ENCODE assay signal across 8 cellular contexts in genomic region chr12:123905319-123905925, GRCh38.
DNase-seq lines count a peak whose midpoint lies in the region; ATAC-seq, FAIRE-seq and TF ChIP-seq lines count a peak whose summit lies in the region.

No MANE protein-coding gene starts in this region.

- WGBS in HepG2 (ENCODE audit: low lambda C conversion rate) = 18% methylated on average over 9 of the region's 9 CpGs

- ATAC-seq in HepG2 = no peak; the same call in 2 of the 3 replicates
- no peak for ATAC-seq in GM19328 (IDR thresholded peaks at IDR 0.05; ENCODE audit: unreplicated experiment)

- H3K4me2 ChIP-seq in HepG2 (ENCODE audit: low read depth, low read length) = no peak overlapping the region

- no peak overlapping the region for H3K9ac ChIP-seq in HepG2 (ENCODE audit: insufficient read depth, low read depth, low read length)

- peak; percentile 71 for DNase-seq in activated gamma-delta T cell treated with Interleukin-2 at 50 U/mL for 16 hours
- DNase-seq in activated gamma-delta T cell (lab: John Stamatoyannopoulos, UW) = no peak
- DNase-seq in NCI-H446 (lab: John Stamatoyannopoulos, UW) = peak; percentile 20 to 44
- peak; percentile 61 to 73 for DNase-seq in activated CD4-positive, alpha-beta T cell treated with anti-CD3 and anti-CD28 coated beads for 4 hours
- peak; percentile 21 for DNase-seq in cerebellum (ENCODE audit: low spot score)
- DNase-seq in HepG2 (ENCODE audit: low spot score) = peak; percentile 59
- DNase-seq in stimulated activated CD4-positive, alpha-beta T cell treated with anti-CD3 and anti-CD28 coated beads, TNF-alpha, amount 100 ng/mL, for 4 hours (ENCODE audit: low read depth in 3 of 3) = peak; percentile 18 to 62 (median 22)

- no peak for TF ChIP-seq POLR2A in HepG2 (IDR thresholded peaks at IDR 0.05; ENCODE audit: insufficient read depth in 1 of 2, low read depth in 2 of 2, low read length in 2 of 2)

- no peak for TF ChIP-seq EP300 in HepG2 (IDR thresholded peaks at IDR 0.05; ENCODE audit: low read depth in 2 of 2, low read length in 2 of 2)
- no peak for TF ChIP-seq EP300 in HepG2 (CRISPR knock-in tag; IDR thresholded peaks at IDR 0.05; ENCODE audit: borderline replicate concordance)

- no peak overlapping the region for H3K27ac ChIP-seq in HepG2 (ENCODE audit: extremely low read length, insufficient read depth, low read length)

- CTCF ChIA-PET in HepG2 (lab: Yijun Ruan, JAX; ENCODE audit: low intra/inter-chr PET ratio, low total read pairs) = interaction anchor here (2.4 kb wide), 1 partner anchor 78 kb away, joined by 21 read pairs; no protein-coding TSS in a partner anchor

- H2AFZ ChIP-seq in HepG2 (ENCODE audit: low read length) = no peak overlapping the region

- FAIRE-seq in HepG2 (lab: Jason Lieb, UNC) = peak; percentile 82

- H3K4me1 ChIP-seq in HepG2 (ENCODE audit: insufficient read depth, low read length) = peaks cover 20% of the 10 kb centered on the region

- TF ChIP-seq RAD21 in HepG2 (CRISPR knock-in tag; IDR thresholded peaks at IDR 0.05) = no peak

- intact Hi-C loops in HepG2 (cut with micrococcal nuclease; ENCODE audit: unreplicated experiment) = loop anchor here (1.0 kb wide), 1 partner anchor 79 kb away; no protein-coding TSS in a partner anchor

- peak; percentile 71 for TF ChIP-seq CTCF in HepG2 (CRISPR knock-in tag; IDR thresholded peaks at IDR 0.05)

- H4K20me1 ChIP-seq in HepG2 (ENCODE audit: insufficient read depth, low read length) = no peaks in the 10 kb centered on the region

- no peaks in the 10 kb centered on the region for H3K36me3 ChIP-seq in HepG2 (replicated peaks in 1 of 2; ENCODE audit: control insufficient read depth in 1 of 2, insufficient read depth in 2 of 2, low read length in 2 of 2)

- H3K9me3 ChIP-seq in HepG2 (ENCODE audit: low read length) = no peaks in the 10 kb centered on the region

- H3K27me3 ChIP-seq in HepG2 (ENCODE audit: control insufficient read depth in 1 of 2, insufficient read depth in 2 of 2, low read length in 2 of 2) = peaks cover 2 to 26% of the 10 kb centered on the region in 2 experiments; a peak in 4 of 5 replicates

- in situ Hi-C loops in HepG2 (cut with HindIII; ENCODE audit: extremely low pct_ligation_motif_present, low pct_unique_long_range_greater_than_20kb) = no loop called here

- H3K4me3 ChIP-seq in HepG2 (replicated peaks in 1 of 3; ENCODE audit: insufficient read depth in 1 of 3, low read depth in 2 of 3, low read length in 3 of 3) = no peak overlapping the region

- no TSS peak for BruUV-seq in HepG2 (replicated peaks; lab: Mats Ljungman, UMichigan)

- POLR2A ChIA-PET in HepG2 (lab: Yijun Ruan, JAX) = interaction anchor here (1.3 kb wide), 1 partner anchor 66 kb away, joined by 3 read pairs; no protein-coding TSS in a partner anchor

- H3K79me2 ChIP-seq in HepG2 (ENCODE audit: insufficient read depth, low read length) = no peaks in the 10 kb centered on the region

TF ChIP-seq in HepG2, 621 proteins besides CTCF, POLR2A, EP300 and RAD21:
- TF ChIP-seq TEAD3 (CRISPR knock-in tag; optimal IDR thresholded peaks at IDR 0.05; ENCODE audit: borderline replicate concordance) = peak; percentile 59
- no peak for TF ChIP-seq SNAI1 (CRISPR knock-in tag; IDR thresholded peaks at IDR 0.05; ENCODE audit: borderline replicate concordance)
- peak; percentile 47; the same call in 1 of the 2 replicates for TF ChIP-seq FOSL2 (CRISPR knock-in tag; IDR thresholded peaks at IDR 0.05)
- peak; percentile 48; the same call in 1 of the 2 replicates for TF ChIP-seq SMC3 (IDR thresholded peaks at IDR 0.05; ENCODE audit: low read length)
- peak; percentile 93 for TF ChIP-seq ZNF256 (CRISPR knock-in tag; conservative IDR thresholded peaks at IDR 0.05)
- TF ChIP-seq CEBPB (IDR thresholded peaks at IDR 0.05; ENCODE audit: borderline replicate concordance, low read depth, low read length) = peak; percentile 69; the same call in 1 of the 2 replicates
- peak; percentile 46 for TF ChIP-seq CEBPG (CRISPR knock-in tag; IDR thresholded peaks at IDR 0.05)
- TF ChIP-seq NR2F2 (IDR thresholded peaks at IDR 0.05; ENCODE audit: borderline replicate concordance, low read depth) = no peak
- TF ChIP-seq DZIP1 (CRISPR knock-in tag; IDR thresholded peaks at IDR 0.05) = no peak
- no peak for TF ChIP-seq CREB3 (CRISPR knock-in tag; IDR thresholded peaks at IDR 0.05)
- no peak for TF ChIP-seq ZNF724P (CRISPR knock-in tag; IDR thresholded peaks at IDR 0.05; ENCODE audit: borderline replicate concordance)
- no peak for TF ChIP-seq ZNF549 (CRISPR knock-in tag; IDR thresholded peaks at IDR 0.05)
- TF ChIP-seq ARID3A (IDR thresholded peaks at IDR 0.05; ENCODE audit: low read depth, low read length) = 0 out of 2 replicates have a peak, but pooled peaks have one; percentile 13
- TF ChIP-seq STAG1 (CRISPR knock-in tag; IDR thresholded peaks at IDR 0.05) = peak; percentile 49
- 0 out of 2 replicates have a peak, but pooled peaks have one; percentile 16 for TF ChIP-seq MIXL1 (CRISPR knock-in tag; IDR thresholded peaks at IDR 0.05)
- TF ChIP-seq MEIS1 (CRISPR knock-in tag; IDR thresholded peaks at IDR 0.05; ENCODE audit: borderline replicate concordance) = no peak
- no peak for TF ChIP-seq KLF11 (CRISPR knock-in tag; IDR thresholded peaks at IDR 0.05)
